ENCODE assay signal across 26 cellular contexts in the genomic region with DNA sequence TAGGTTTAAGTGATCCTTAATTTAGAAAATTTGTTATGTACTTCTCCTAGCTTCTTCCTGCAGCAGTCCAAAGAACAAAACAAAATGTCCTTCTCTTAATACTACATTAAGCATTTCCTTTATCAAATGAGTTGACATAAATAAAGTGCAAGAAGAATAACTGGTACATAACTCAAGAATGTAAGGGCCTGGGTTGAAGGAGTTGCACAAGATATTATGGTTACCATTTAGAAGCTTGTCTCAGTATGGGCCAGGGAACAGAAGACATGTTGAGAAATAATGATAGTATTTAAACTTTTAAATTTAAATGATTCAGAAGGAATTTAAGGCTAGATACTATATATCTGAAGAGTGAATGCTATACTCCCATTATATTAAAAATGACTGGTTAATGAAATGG.
"Had no signal": no experiment of that assay in that cellular context is flagged by ENCODE, and none has a peak within 500 bp of the region (broad histone marks: within the 10 kb centered on the region; RNA-seq: fewer than 3 reads in every experiment).

No MANE protein-coding gene starts in this region.

- H2AFZ ChIP-seq: neural progenitor cell had no signal

- H3K27me3 Mint-ChIP-seq: naive thymus-derived CD8-positive, alpha-beta T cell; progenitor cell of endocrine pancreas; stimulated activated naive CD8-positive, alpha-beta T cell treated with anti-CD3 and anti-CD28 coated beads, Interleukin-15, Interleukin-2, amounts not matched to agents 100 ng/mL and 50 ng/mL, for 24 hours had no signal

- H3K27ac ChIP-seq: left lung, lower lobe of right lung, neural progenitor cell, neutrophil, ovary, right atrium auricular region, spleen, suprapubic skin, thoracic aorta, tibial artery, upper lobe of right lung had no signal

- H3K4me3 ChIP-seq: left lung, lower lobe of right lung, neural progenitor cell, ovary, right atrium auricular region, spleen, suprapubic skin, thoracic aorta, tibial artery, upper lobe of right lung had no signal

- H3K36me3 ChIP-seq: ovary had no signal

- H3K4me1 Mint-ChIP-seq: neural progenitor cell had no signal

- H3K4me2 ChIP-seq: neural progenitor cell had no signal

- H3K4me1 ChIP-seq: left lung, lower lobe of right lung, neural progenitor cell, right atrium auricular region, suprapubic skin, tibial artery, upper lobe of right lung had no signal

- H3K9ac ChIP-seq: neural progenitor cell had no signal

- H3K27ac Mint-ChIP-seq: naive thymus-derived CD8-positive, alpha-beta T cell; nephron; neural progenitor cell; progenitor cell of endocrine pancreas; stimulated activated effector memory CD8-positive, alpha-beta T cell treated with anti-CD3 and anti-CD28 coated beads, Interleukin-12 subunit alpha, Interleukin-12 subunit beta, amount 100 ng/mL, for 72 hours; stimulated activated naive CD8-positive, alpha-beta T cell treated with anti-CD3 and anti-CD28 coated beads, Interleukin-15, Interleukin-2, amounts not matched to agents 100 ng/mL and 50 ng/mL, for 24 hours had no signal

- H3K4me3 Mint-ChIP-seq: naive thymus-derived CD8-positive, alpha-beta T cell; nephron; neural progenitor cell; stimulated activated effector memory CD8-positive, alpha-beta T cell treated with anti-CD3 and anti-CD28 coated beads, Interleukin-12 subunit alpha, Interleukin-12 subunit beta, amount 100 ng/mL, for 72 hours; stimulated activated naive CD8-positive, alpha-beta T cell treated with anti-CD3 and anti-CD28 coated beads, Interleukin-15, Interleukin-2, amounts not matched to agents 100 ng/mL and 50 ng/mL, for 24 hours had no signal

- ATAC-seq: left colon; left lung; lower lobe of right lung; naive thymus-derived CD8-positive, alpha-beta T cell; sciatic nerve; stimulated activated effector memory CD8-positive, alpha-beta T cell treated with anti-CD3 and anti-CD28 coated beads, Interleukin-12 subunit alpha, Interleukin-12 subunit beta, amount 100 ng/mL, for 72 hours; upper lobe of right lung had no signal

- DNase-seq: hippocampal formation; kidney; left colon; left lung; lower lobe of right lung; mammary epithelial cell; mesenchymal stem cell; naive thymus-derived CD8-positive, alpha-beta T cell; ovary; small intestine; spleen; stimulated activated CD4-positive, alpha-beta T cell treated with anti-CD3 and anti-CD28 coated beads, Interleukin-4, amount 100 ng/mL, for 24 hours; stimulated activated naive CD4-positive, alpha-beta T cell; tibial artery; trophoblast cell; upper lobe of right lung had no signal

- H3K9me3 Mint-ChIP-seq: naive thymus-derived CD8-positive, alpha-beta T cell; nephron; neural progenitor cell; stimulated activated effector memory CD8-positive, alpha-beta T cell treated with anti-CD3 and anti-CD28 coated beads, Interleukin-12 subunit alpha, Interleukin-12 subunit beta, amount 100 ng/mL, for 72 hours; stimulated activated naive CD8-positive, alpha-beta T cell treated with anti-CD3 and anti-CD28 coated beads, Interleukin-15, Interleukin-2, amounts not matched to agents 100 ng/mL and 50 ng/mL, for 24 hours had no signal

- H3K9me3 ChIP-seq: left lung, lower lobe of right lung, neutrophil, ovary, right atrium auricular region, spleen, suprapubic skin, thoracic aorta, tibial artery, upper lobe of right lung had no signal

- H3K27me3 ChIP-seq: left lung, neural progenitor cell, neutrophil, ovary, right atrium auricular region, spleen, suprapubic skin, tibial artery, upper lobe of right lung had no signal
